23 cellular contexts compared by ENCODE assay signal in genomic region chr4:140066031-140066930, GRCh38.
DNase-seq lines count a peak whose midpoint lies in the region; ATAC-seq, FAIRE-seq and TF ChIP-seq lines count a peak whose summit lies in the region.
"Had no signal": no experiment of that assay in that cellular context is flagged by ENCODE, and none has a peak within 500 bp of the region (broad histone marks: within the 10 kb centered on the region; RNA-seq: fewer than 3 reads in every experiment).

No MANE protein-coding gene starts in this region.

- H3K4me2 ChIP-seq in A549 (peak overlapping the region; percentile 65), keratinocyte (ENCODE audit: control insufficient read depth, extremely low read depth, insufficient read depth, low read depth, low read length) (no peak overlapping the region)
- H3K4me2 ChIP-seq: KMS-11 had no signal

- H3K9me3 ChIP-seq in A549 (no peaks in the 10 kb centered on the region), keratinocyte (ENCODE audit: control insufficient read depth, low read depth, low read length) (no peaks in the 10 kb centered on the region), small intestine (ENCODE audit: control insufficient read depth, low read depth) (no peaks in the 10 kb centered on the region)
- H3K9me3 ChIP-seq: BE2C had no signal

- no peaks in the 10 kb centered on the region for H3K9me1 ChIP-seq in keratinocyte (ENCODE audit: control insufficient read depth, extremely low read depth, insufficient read depth, low read length)

- H3K27me3 ChIP-seq in keratinocyte (ENCODE audit: control insufficient read depth, extremely low read depth, insufficient read depth, low read length) (no peaks in the 10 kb centered on the region), small intestine (ENCODE audit: control insufficient read depth in 2 of 2, insufficient read depth in 2 of 2, low read length in 2 of 2) (no peaks in the 10 kb centered on the region)
- H3K27me3 ChIP-seq: BE2C had no signal

- H3K36me3 Mint-ChIP-seq in activated CD4-positive, alpha-beta memory T cell treated with anti-CD3 and anti-CD28 coated beads, Interleukin-2, amount 10 ng/mL, durations not matched to agents 7 days and 5 days (ENCODE audit: low read depth): no peaks in the 10 kb centered on the region
- no peaks in the 10 kb centered on the region for H3K36me3 Mint-ChIP-seq in naive thymus-derived CD8-positive, alpha-beta T cell
- H3K36me3 Mint-ChIP-seq: CD4-positive, CD25-positive, alpha-beta regulatory T cell had no signal

- WGBS in A549 (ENCODE audit: missing lambda C conversion rate): 61% methylated on average over 3 of the region's 3 CpGs
- WGBS in small intestine, 3 donors: 23 to 58% (median 48%) methylated on average over 3 of the region's 3 CpGs

- no peak overlapping the region for H3K4me3 ChIP-seq in A549
- no peak overlapping the region for H3K4me3 ChIP-seq in keratinocyte (ENCODE audit: control insufficient read depth in 2 of 3, extremely low read depth in 1 of 3, insufficient read depth in 2 of 3, low read depth in 1 of 3, low read length in 3 of 3)
- H3K4me3 ChIP-seq in small intestine (ENCODE audit: low read depth in 1 of 2, low read length in 2 of 2): no peak overlapping the region

- H3K4me1 ChIP-seq in A549: peaks cover 97% of the 10 kb centered on the region
- H3K4me1 ChIP-seq in keratinocyte (ENCODE audit: control insufficient read depth, extremely low read depth, insufficient read depth, low read length): no peaks in the 10 kb centered on the region
- no peaks in the 10 kb centered on the region for H3K4me1 ChIP-seq in small intestine (ENCODE audit: control insufficient read depth in 2 of 2, insufficient read depth in 1 of 2, low read depth in 1 of 2, low read length in 1 of 2)

- H3K36me3 ChIP-seq in keratinocyte (ENCODE audit: control insufficient read depth in 2 of 2, extremely low read depth in 1 of 2, insufficient read depth in 2 of 2, low read length in 2 of 2): no peaks in the 10 kb centered on the region
- no peaks in the 10 kb centered on the region for H3K36me3 ChIP-seq in small intestine (ENCODE audit: control insufficient read depth in 2 of 2, insufficient read depth in 2 of 2, low read length in 2 of 2)
- H3K36me3 ChIP-seq: BE2C had no signal

- CTCF ChIA-PET in A549 (lab: Yijun Ruan, JAX): interaction anchor here (0.9 to 1.0 kb wide), 2 partner anchors 14 to 186 kb away, joined by 3 to 5 read pairs; no protein-coding TSS in a partner anchor
- CTCF ChIA-PET in activated CD4-positive, alpha-beta memory T cell treated with anti-CD3 and anti-CD28 coated beads, Interleukin-2, amount 10 ng/mL, durations not matched to agents 7 days and 5 days (lab: Charles Lee): no interaction called here

- no peaks in the 10 kb centered on the region for H3K9me3 Mint-ChIP-seq in activated CD4-positive, alpha-beta memory T cell treated with anti-CD3 and anti-CD28 coated beads, Interleukin-2, amount 10 ng/mL, durations not matched to agents 7 days and 5 days
- no peaks in the 10 kb centered on the region for H3K9me3 Mint-ChIP-seq in naive thymus-derived CD8-positive, alpha-beta T cell

- no peak for TF ChIP-seq EP300 in A549 (IDR thresholded peaks at IDR 0.05)

- no peak for FAIRE-seq in A549 (lab: Jason Lieb, UNC)
- FAIRE-seq in keratinocyte (lab: Jason Lieb, UNC): peak; percentile 13
- no peak for FAIRE-seq in small intestine (lab: Jason Lieb, UNC)
- FAIRE-seq: GM12891, GM18507 had no signal

- H3K4me1 Mint-ChIP-seq in activated CD4-positive, alpha-beta memory T cell treated with anti-CD3 and anti-CD28 coated beads, Interleukin-2, amount 10 ng/mL, durations not matched to agents 7 days and 5 days: peaks cover 14% of the 10 kb centered on the region
- peaks cover 25 to 32% (median 28%) of the 10 kb centered on the region in 4 donors for H3K4me1 Mint-ChIP-seq in naive thymus-derived CD8-positive, alpha-beta T cell

- H3K27ac ChIP-seq in A549: peak overlapping the region; percentile 74 to 87
- H3K27ac ChIP-seq in keratinocyte (ENCODE audit: control insufficient read depth, insufficient read depth, low read length): no peak overlapping the region
- H3K27ac ChIP-seq in small intestine (ENCODE audit: low read depth in 1 of 2, low read length in 1 of 2): no peak overlapping the region
- H3K27ac ChIP-seq: KMS-11 had no signal

- no peak overlapping the region for H3K27ac Mint-ChIP-seq in activated CD4-positive, alpha-beta memory T cell treated with anti-CD3 and anti-CD28 coated beads, Interleukin-2, amount 10 ng/mL, durations not matched to agents 7 days and 5 days
- H3K27ac Mint-ChIP-seq in naive thymus-derived CD8-positive, alpha-beta T cell: peak overlapping the region in 2 of 10 donors; percentile 16 to 29

- peak in 1 of 2 experiments; percentile 32; a peak in 1 of 6 replicates for ATAC-seq in A549
- ATAC-seq in HG03354 (IDR thresholded peaks at IDR 0.05; ENCODE audit: poor library complexity, severe bottlenecking, unreplicated experiment): no peak
- ATAC-seq in naive thymus-derived CD8-positive, alpha-beta T cell: no peak
- ATAC-seq: HCT116 had no signal

- dilution Hi-C loops in keratinocyte (cut with MboI; ENCODE audit: extremely low pct_ligation_motif_present, low sequenced_read_pairs): no loop called here

- no peaks in the 10 kb centered on the region for H3K79me2 ChIP-seq in keratinocyte (ENCODE audit: control insufficient read depth, insufficient read depth, low read length)

- no peak overlapping the region for H3K9ac ChIP-seq in keratinocyte (ENCODE audit: control insufficient read depth, extremely low read depth, insufficient read depth, low read length)
- H3K9ac ChIP-seq: KMS-11 had no signal

- TF ChIP-seq CTCF in A549 (IDR thresholded peaks at IDR 0.05) (no peak), keratinocyte (optimal IDR thresholded peaks at IDR 0.05 in 1 of 3, IDR thresholded peaks at IDR 0.05 in 1 of 3, conservative IDR thresholded peaks at IDR 0.05 in 1 of 3; ENCODE audit: extremely low read depth in 1 of 3, insufficient read depth in 2 of 3, low read length in 3 of 3) (no peak)

- no peak overlapping the region for H3K4me3 Mint-ChIP-seq in activated CD4-positive, alpha-beta memory T cell treated with anti-CD3 and anti-CD28 coated beads, Interleukin-2, amount 10 ng/mL, durations not matched to agents 7 days and 5 days
- H3K4me3 Mint-ChIP-seq in naive thymus-derived CD8-positive, alpha-beta T cell: no peak overlapping the region
- H3K4me3 Mint-ChIP-seq: CD4-positive, CD25-positive, alpha-beta regulatory T cell had no signal

- H3K27me3 Mint-ChIP-seq in activated CD4-positive, alpha-beta memory T cell treated with anti-CD3 and anti-CD28 coated beads, Interleukin-2, amount 10 ng/mL, durations not matched to agents 7 days and 5 days: peaks cover 52% of the 10 kb centered on the region
- H3K27me3 Mint-ChIP-seq in naive thymus-derived CD8-positive, alpha-beta T cell: peaks cover 0 to 3% (median 0%) of the 10 kb centered on the region in 5 donors

- DNase-seq in A549 (ENCODE audit: low read depth in 1 of 2, low spot score in 1 of 2) (no peak), amniotic epithelial cell (ENCODE audit: low read depth) (peak; percentile 58), keratinocyte (ENCODE audit: low read depth, low spot score) (no peak), small intestine (peak; percentile 67)
- DNase-seq in activated CD4-positive, alpha-beta memory T cell treated with anti-CD3 and anti-CD28 coated beads, Interleukin-2, amount 10 ng/mL, durations not matched to agents 7 days and 5 days: no peak
- DNase-seq in naive thymus-derived CD8-positive, alpha-beta T cell: no peak
- DNase-seq: BE2C; CD4-positive, CD25-positive, alpha-beta regulatory T cell; COR-L47; DMS153; GOT3; MV-4-11; NCI-H187; NCI-H2107; NCI-H510A; NCI-H748 treated with DMSO at 0.1 percent for 48 hours; NK-92 treated with Interleukin-12 subunit alpha and Interleukin-12 subunit beta, amount 100 ng/mL, for 24 hours; SHP77 had no signal

- no peak for TF ChIP-seq POLR2A in A549 (IDR thresholded peaks at IDR 0.05; ENCODE audit: low read length)

- no peaks in the 10 kb centered on the region for H4K20me1 ChIP-seq in keratinocyte (ENCODE audit: control insufficient read depth, extremely low read depth, insufficient read depth, low read length)

- POLR2A ChIA-PET in A549 (lab: Yijun Ruan, JAX): no interaction called here
- POLR2A ChIA-PET in activated CD4-positive, alpha-beta memory T cell treated with anti-CD3 and anti-CD28 coated beads, Interleukin-2, amount 10 ng/mL, durations not matched to agents 7 days and 5 days (lab: Charles Lee): no interaction called here
- POLR2A ChIA-PET in naive thymus-derived CD8-positive, alpha-beta T cell (lab: Charles Lee): interaction anchor here (1.4 kb wide), 1 partner anchor 10 kb away, joined by 4 read pairs; no protein-coding TSS in a partner anchor

- no peak overlapping the region for H2AFZ ChIP-seq in keratinocyte (ENCODE audit: control insufficient read depth, low read length)

- no peak for TF ChIP-seq RAD21 in A549 (conservative IDR thresholded peaks at IDR 0.05 in 1 of 2, IDR thresholded peaks at IDR 0.05 in 1 of 2)

TF ChIP-seq in A549, 52 proteins besides CTCF, POLR2A, EP300 and RAD21 (continues in another document):
- TF ChIP-seq REST (IDR thresholded peaks at IDR 0.05) (no peak), CBX8 (IDR thresholded peaks at IDR 0.05) (no peak), RARB (CRISPR knock-in tag; IDR thresholded peaks at IDR 0.05) (no peak), HEYL (CRISPR knock-in tag; IDR thresholded peaks at IDR 0.05) (no peak), KDM5A (IDR thresholded peaks at IDR 0.05) (no peak), HOXB5 (CRISPR knock-in tag; IDR thresholded peaks at IDR 0.05) (no peak)

Comparison
In these comparisons a context has a peak if more than half of its experiments do, and no peak if none do; other contexts are left out.
1. DNase-seq: peak in amniotic epithelial cell (single experiment) and small intestine (single experiment); none in A549 (0 of 2), keratinocyte (single experiment), activated CD4-positive, alpha-beta memory T cell treated with anti-CD3 and anti-CD28 coated beads, Interleukin-2, amount 10 ng/mL, durations not matched to agents 7 days and 5 days (single experiment) and naive thymus-derived CD8-positive, alpha-beta T cell (0 of 10).
2. H3K27ac ChIP-seq: peak in A549 (2 of 2); none in keratinocyte (single experiment) and small intestine (0 of 2).